Comparison of ENCODE assay signal across 21 cellular contexts in genomic region chr5:5350101-5350500, GRCh38.
DNase-seq lines count a peak whose midpoint lies in the region; ATAC-seq and TF ChIP-seq lines count a peak whose summit lies in the region.
"Had no signal": no experiment of that assay in that cellular context is flagged by ENCODE, and none has a peak within 500 bp of the region (broad histone marks: within the 10 kb centered on the region; RNA-seq: fewer than 3 reads in every experiment).

No MANE protein-coding gene starts in this region.

- 15 to 39% (median 26%) methylated on average over 9 of the region's 9 CpGs for WGBS in stomach, 5 donors

- intact Hi-C loops in stomach (cut with DNase I; ENCODE audit: low total_unique reads): no loop called here

- H3K9me3 Mint-ChIP-seq in immature natural killer cell: peaks cover 0 to 9% (median 0%) of the 10 kb centered on the region in 6 donors
- H3K9me3 Mint-ChIP-seq: activated CD8-positive, alpha-beta T cell treated with anti-CD3 and anti-CD28 coated beads for 36 hours; nephron progenitor cell had no signal

- TF ChIP-seq CTCF in HEK293 (tag by site-specific recombination; IDR thresholded peaks at IDR 0.05): no peak
- TF ChIP-seq CTCF in RWPE2 (IDR thresholded peaks at IDR 0.05; ENCODE audit: poor library complexity, severe bottlenecking): no peak
- no peak for TF ChIP-seq CTCF in fibroblast of mammary gland (conservative IDR thresholded peaks at IDR 0.05; ENCODE audit: control insufficient read depth, insufficient read depth, low read depth, low read length)
- no peak for TF ChIP-seq CTCF in stomach (IDR thresholded peaks at IDR 0.05)

- CTCF ChIA-PET in HEK293 (lab: Yijun Ruan, JAX): interaction anchor here (1.6 kb wide), 1 partner anchor 210 kb away, joined by 3 read pairs; the partner anchor contains the start of gene ADAMTS16

- H3K36me3 Mint-ChIP-seq in immature natural killer cell: peaks cover 0 to 4% (median 0%) of the 10 kb centered on the region in 3 donors

- H3K27me3 ChIP-seq in RWPE2 (ENCODE audit: insufficient read depth, poor library complexity, severe bottlenecking) (no peaks in the 10 kb centered on the region), skeletal muscle satellite cell (ENCODE audit: control insufficient read depth, insufficient read depth, low read length) (no peaks in the 10 kb centered on the region), stomach (no peaks in the 10 kb centered on the region)
- H3K27me3 ChIP-seq: cardiac muscle cell, heart right ventricle had no signal

- peaks cover 0 to 1% (median 0%) of the 10 kb centered on the region in 3 donors for H3K27me3 Mint-ChIP-seq in immature natural killer cell (ENCODE audit: low read depth in 3 of 3)
- H3K27me3 Mint-ChIP-seq: activated CD8-positive, alpha-beta T cell treated with anti-CD3 and anti-CD28 coated beads for 36 hours had no signal

- H3K9me3 ChIP-seq in HEK293 (ENCODE audit: control insufficient read depth, insufficient read depth, low read depth, low read length) (no peaks in the 10 kb centered on the region), RWPE2 (ENCODE audit: severe bottlenecking) (no peaks in the 10 kb centered on the region), skeletal muscle satellite cell (replicated peaks; ENCODE audit: low read length) (no peaks in the 10 kb centered on the region), stomach (no peaks in the 10 kb centered on the region)
- H3K9me3 ChIP-seq: heart right ventricle had no signal

- H3K4me3 Mint-ChIP-seq in immature natural killer cell: no peak overlapping the region
- H3K4me3 Mint-ChIP-seq: activated CD8-positive, alpha-beta T cell treated with anti-CD3 and anti-CD28 coated beads for 36 hours; CD8-positive, alpha-beta memory T cell; nephron progenitor cell had no signal

- no peak overlapping the region for H3K27ac Mint-ChIP-seq in immature natural killer cell
- H3K27ac Mint-ChIP-seq: activated CD8-positive, alpha-beta T cell treated with anti-CD3 and anti-CD28 coated beads for 36 hours; CD8-positive, alpha-beta memory T cell had no signal

- H3K4me3 ChIP-seq in HEK293 (ENCODE audit: low read depth, low read length) (no peak overlapping the region), RWPE2 (ENCODE audit: severe bottlenecking) (no peak overlapping the region), fibroblast of mammary gland (ENCODE audit: control insufficient read depth, low read depth, low read length) (no peak overlapping the region), skeletal muscle satellite cell (ENCODE audit: low read length) (no peak overlapping the region), stomach (no peak overlapping the region)
- H3K4me3 ChIP-seq: cardiac muscle cell, heart right ventricle, skin epidermis had no signal

- H3K4me1 ChIP-seq in HEK293 (ENCODE audit: control insufficient read depth, insufficient read depth, low read length) (peaks cover 17% of the 10 kb centered on the region), RWPE2 (ENCODE audit: insufficient read depth, poor library complexity, severe bottlenecking) (peaks cover 20% of the 10 kb centered on the region), skeletal muscle satellite cell (ENCODE audit: control insufficient read depth, insufficient read depth, low read length) (peaks cover 17% of the 10 kb centered on the region), stomach (no peaks in the 10 kb centered on the region)

- no peaks in the 10 kb centered on the region for H3K36me3 ChIP-seq in HEK293 (ENCODE audit: control insufficient read depth in 2 of 2, insufficient read depth in 1 of 2, low read length in 2 of 2)
- no peaks in the 10 kb centered on the region for H3K36me3 ChIP-seq in RWPE2 (ENCODE audit: low read depth)
- no peaks in the 10 kb centered on the region for H3K36me3 ChIP-seq in skeletal muscle satellite cell (ENCODE audit: insufficient read depth, low read length)
- no peaks in the 10 kb centered on the region for H3K36me3 ChIP-seq in stomach
- H3K36me3 ChIP-seq: cardiac muscle cell, heart right ventricle had no signal

- POLR2A ChIA-PET in HEK293 (lab: Yijun Ruan, JAX): no interaction called here

- H3K9ac ChIP-seq in skeletal muscle satellite cell (ENCODE audit: low read depth, low read length): no peak overlapping the region

- H3K27ac ChIP-seq in HEK293 (ENCODE audit: extremely low read depth, low read depth, low read length): peak overlapping the region; percentile 39; the same call in 1 of the 2 replicates
- H3K27ac ChIP-seq in RWPE2 (ENCODE audit: poor library complexity, severe bottlenecking): peak overlapping the region; percentile 46
- H3K27ac ChIP-seq in stomach: no peak overlapping the region
- H3K27ac ChIP-seq: cardiac muscle cell, heart right ventricle, skin epidermis had no signal

- peak overlapping the region; percentile 20 for H3K4me2 ChIP-seq in skeletal muscle satellite cell (ENCODE audit: low read length)

- ATAC-seq in RWPE2 (ENCODE audit: low read depth): no peak
- ATAC-seq in HG03521 (IDR thresholded peaks at IDR 0.05; ENCODE audit: unreplicated experiment): no peak
- ATAC-seq: activated CD4-positive, CD25-positive, alpha-beta regulatory T cell treated with anti-CD3 and anti-CD28 coated beads, Interleukin-2, amount 50 U/mL, for 24 hours; activated CD8-positive, alpha-beta T cell treated with anti-CD3 and anti-CD28 coated beads for 36 hours; heart right ventricle; left ventricle myocardium superior had no signal

- no peak for TF ChIP-seq EP300 in stomach (IDR thresholded peaks at IDR 0.05)

- no peak for TF ChIP-seq POLR2A in stomach (IDR thresholded peaks at IDR 0.05)

- peaks cover 14 to 20% of the 10 kb centered on the region in 2 donors for H3K4me1 Mint-ChIP-seq in immature natural killer cell

- no peak for DNase-seq in RWPE2 (ENCODE audit: low spot score)
- DNase-seq in fibroblast of mammary gland (ENCODE audit: low read depth): peak; percentile 56
- DNase-seq in immature natural killer cell: no peak
- DNase-seq in stomach: no peak
- DNase-seq: activated CD8-positive, alpha-beta T cell treated with anti-CD3 and anti-CD28 coated beads for 36 hours; activated effector memory CD4-positive, alpha-beta T cell treated with anti-CD3 and anti-CD28 coated beads, Interleukin-2, amount 50 U/mL, for 16 hours; activated T-cell treated with anti-CD3 and anti-CD28 coated beads for 4 hours; CD8-positive, alpha-beta memory T cell; heart right ventricle; IMR-90; left ventricle myocardium superior; NCI-H1436 treated with DMSO at 0.1 percent for 48 hours; NCI-H510A treated with DMSO at 0.1 percent for 48 hours; nephron progenitor cell; stimulated activated naive CD4-positive, alpha-beta T cell had no signal

TF ChIP-seq in HEK293, 187 proteins besides CTCF, POLR2A, EP300 and RAD21 (continues in another document):
- no peak for TF ChIP-seq ZNF549 (tag by site-specific recombination; IDR thresholded peaks at IDR 0.05)
- TF ChIP-seq ZBTB20 (tag by site-specific recombination; IDR thresholded peaks at IDR 0.05): no peak
- TF ChIP-seq BCL11A (tag by site-specific recombination; IDR thresholded peaks at IDR 0.05; ENCODE audit: low read depth): no peak
- no peak for TF ChIP-seq SETDB1 (IDR thresholded peaks at IDR 0.05; ENCODE audit: insufficient read length, low read length)
- no peak for TF ChIP-seq ZNF555 (tag by site-specific recombination; conservative IDR thresholded peaks at IDR 0.05)
- TF ChIP-seq ZNF843 (tag by site-specific recombination; IDR thresholded peaks at IDR 0.05): peak; percentile 56
- TF ChIP-seq INSM2 (tag by site-specific recombination; IDR thresholded peaks at IDR 0.05): no peak
- TF ChIP-seq ZNF112 (tag by site-specific recombination; IDR thresholded peaks at IDR 0.05): no peak
- no peak for TF ChIP-seq ZNF302 (tag by site-specific recombination; IDR thresholded peaks at IDR 0.05; ENCODE audit: low read depth)
- no peak for TF ChIP-seq ZNF830 (tag by site-specific recombination; IDR thresholded peaks at IDR 0.05; ENCODE audit: low read depth)
- no peak for TF ChIP-seq ATF2 (tag by site-specific recombination; IDR thresholded peaks at IDR 0.05; ENCODE audit: low read depth)

Comparison
In these comparisons a context has a peak if more than half of its experiments do, and no peak if none do; other contexts are left out.
1. H3K27ac ChIP-seq: peak in HEK293 (single experiment) and RWPE2 (single experiment); none in stomach (0 of 5).